In the genomic region with DNA sequence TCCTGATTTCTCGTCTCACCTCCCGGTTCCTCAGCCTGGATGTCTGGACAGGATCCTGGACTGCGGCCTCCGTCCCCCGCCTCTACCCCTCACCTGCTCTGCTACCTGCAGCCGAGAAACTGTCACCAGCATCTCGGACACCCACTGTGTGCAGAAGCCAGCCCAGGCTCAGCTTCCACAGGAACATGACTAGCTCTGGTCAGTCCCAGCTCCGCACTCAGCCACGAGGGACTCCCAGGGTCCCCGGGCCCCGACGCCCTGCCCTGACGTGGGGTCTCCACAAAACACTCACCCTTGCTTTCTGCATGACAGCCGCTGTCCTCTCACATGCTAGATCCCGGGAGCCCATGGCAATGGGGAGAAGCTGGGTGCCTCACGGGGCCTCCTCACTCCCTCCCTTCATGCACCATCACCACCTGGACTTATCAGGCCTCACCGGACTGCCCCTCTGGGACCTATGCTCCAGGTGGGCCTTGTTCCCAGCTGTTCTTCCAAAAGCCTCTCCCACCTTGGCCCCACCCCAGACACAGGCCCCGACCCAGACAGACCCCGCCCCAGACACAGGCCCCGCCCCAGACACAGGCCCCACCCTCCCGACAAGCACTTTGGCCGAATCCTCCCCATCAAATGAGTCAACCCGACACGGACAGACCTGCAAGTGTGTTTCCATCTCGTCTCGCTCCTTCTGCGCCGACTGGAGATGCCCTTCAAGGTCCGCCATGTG, we compare ENCODE assay signal across 18 cellular contexts. TPM values are rescaled to one million over a fixed set of nuclear protein-coding genes. Genes with fewer than 3 reads are reported as not detected.
DNase-seq lines count a peak whose midpoint lies in the region; ATAC-seq and TF ChIP-seq lines count a peak whose summit lies in the region.
"Had no signal": no experiment of that assay in that cellular context is flagged by ENCODE, and none has a peak within 500 bp of the region (broad histone marks: within the 10 kb centered on the region; RNA-seq: fewer than 3 reads in every experiment).

No MANE protein-coding gene starts in this region.

- POLR2A ChIA-PET in RWPE1 (lab: Yijun Ruan, JAX; ENCODE audit: low non-redundant PET) = no interaction called here

- DNase-seq in AG08395 (ENCODE audit: low spot score) (peak; percentile 33), COLO829 (ENCODE audit: low spot score) (peak; percentile 44), RWPE1 (ENCODE audit: low spot score) (peak; percentile 48), iPS-NIHi7 (ENCODE audit: extremely low spot score) (peak; percentile 78), superior temporal gyrus (ENCODE audit: extremely low spot score) (no peak), occipital lobe (lab: John Stamatoyannopoulos, UW) (no peak), cerebellum (ENCODE audit: low spot score) (no peak)
- DNase-seq: activated gamma-delta T cell; gastrocnemius medialis; Kasumi-1; left ventricle myocardium inferior; NCI-H1105 treated with DMSO at 0.1 percent for 48 hours; NCI-H2171 treated with DMSO at 0.1 percent for 48 hours; NCI-H748 treated with DMSO at 0.1 percent for 48 hours; posterior cingulate gyrus; stimulated activated CD4-positive, alpha-beta T cell treated with anti-CD3 and anti-CD28 coated beads, Interleukin-4, amount 100 ng/mL, for 24 hours had no signal

- peak overlapping the region; percentile 21 for H3K27ac ChIP-seq in RWPE1
- H3K27ac ChIP-seq: coronary artery, gastrocnemius medialis, left ventricle myocardium inferior had no signal

- TF ChIP-seq CTCF in RWPE1 (conservative IDR thresholded peaks at IDR 0.05; ENCODE audit: low read depth) = no peak

- ATAC-seq in GM18870 (IDR thresholded peaks at IDR 0.05; ENCODE audit: unreplicated experiment) = no peak
- ATAC-seq: gastrocnemius medialis had no signal

- CTCF ChIA-PET in RWPE1 (lab: Yijun Ruan, JAX) = interaction anchor here (0.6 kb wide), 1 partner anchor 58 kb away, joined by 3 read pairs; no protein-coding TSS in a partner anchor

RNA-seq across cellular contexts. Expression of a gene that starts 26.9 kb away (rescaled TPM):
- total RNA-seq in occipital lobe (46.2 TPM), cerebellum (50.1 TPM)

RNA-seq across cellular contexts. Expression of a gene that starts 40.1 kb away (rescaled TPM):
- total RNA-seq in occipital lobe (59.3 TPM), cerebellum (44.1 TPM)

Comparison
In these comparisons a context has a peak if more than half of its experiments do, and no peak if none do; other contexts are left out.
1. DNase-seq: peak in AG08395 (single experiment), COLO829 (single experiment), RWPE1 (single experiment) and iPS-NIHi7 (single experiment); none in superior temporal gyrus (single experiment), occipital lobe (single experiment) and cerebellum (single experiment).